In genomic region chr17:61353211-61353610, GRCh38 we compare ENCODE assay signal across 23 cellular contexts. TPM values are rescaled to one million over a fixed set of nuclear protein-coding genes. Genes with fewer than 3 reads are reported as not detected.
"Had no signal": no experiment of that assay in that cellular context is flagged by ENCODE, and none has a peak within 500 bp of the region (broad histone marks: within the 10 kb centered on the region; RNA-seq: fewer than 3 reads in every experiment).

No MANE protein-coding gene starts in this region.

- H3K27ac Mint-ChIP-seq: activated CD4-positive, alpha-beta memory T cell treated with anti-CD3 and anti-CD28 coated beads, Interleukin-2, amount 10 ng/mL, durations not matched to agents 7 days and 5 days; activated naive CD4-positive, alpha-beta T cell treated with anti-CD3 and anti-CD28 coated beads, Interleukin-2, amount 50 U/mL, for 72 hours; dendritic cell treated with granulocyte-macrophage colony-stimulating factor and Interleukin-4, amounts not matched to agents 40 ng/mL and 50 ng/mL, for 4 days; memory B cell; stimulated activated memory B cell treated with anti-CD40 and anti-IgM and Interleukin-4, amounts not matched to agents 10 μg/mL and 1 μg/mL and 100 μg/mL, for 72 hours; T-helper 1 cell treated with Interleukin-12 subunit alpha and Interleukin-12 subunit beta and Interleukin-4 antibody, amounts not matched to agents 30 μg/mL and 1 μg/mL, for 36 hours had no signal

- H3K4me3 ChIP-seq: gastrocnemius medialis, heart left ventricle, stomach, suprapubic skin, tibial nerve, vagina had no signal

- H3K27me3 ChIP-seq: brain microvascular endothelial cell, gastrocnemius medialis, heart left ventricle, stomach, suprapubic skin, tibial nerve, vagina had no signal

- H3K4me1 Mint-ChIP-seq: activated CD4-positive, alpha-beta memory T cell treated with anti-CD3 and anti-CD28 coated beads, Interleukin-2, amount 10 ng/mL, durations not matched to agents 7 days and 5 days; memory B cell; stimulated activated memory B cell treated with anti-CD40 and anti-IgM and Interleukin-4, amounts not matched to agents 10 μg/mL and 1 μg/mL and 100 μg/mL, for 72 hours had no signal

- H3K36me3 Mint-ChIP-seq: activated naive CD4-positive, alpha-beta T cell treated with anti-CD3 and anti-CD28 coated beads, Interleukin-2, amount 50 U/mL, for 72 hours; memory B cell had no signal

- DNase-seq: activated CD4-positive, alpha-beta memory T cell treated with anti-CD3 and anti-CD28 coated beads, Interleukin-2, amount 10 ng/mL, durations not matched to agents 7 days and 5 days; activated CD4-positive, alpha-beta T cell treated with anti-CD3 and anti-CD28 coated beads for 48 hours; activated gamma-delta T cell; aorta; brain microvascular endothelial cell; caudate nucleus; effector CD4-positive, alpha-beta T cell; gastrocnemius medialis; heart left ventricle; left cardiac atrium; small intestine; stimulated activated CD4-positive, alpha-beta T cell treated with anti-CD3 and anti-CD28 coated beads, Interleukin-15, amount 100 ng/mL, for 24 hours; stomach had no signal

- H3K36me3 ChIP-seq: brain microvascular endothelial cell, gastrocnemius medialis, heart left ventricle, stomach, suprapubic skin, vagina had no signal

- H3K9me3 ChIP-seq: gastrocnemius medialis, heart left ventricle, stomach, suprapubic skin, tibial nerve, vagina had no signal

- FAIRE-seq: small intestine had no signal

- H3K27me3 Mint-ChIP-seq: activated CD4-positive, alpha-beta memory T cell treated with anti-CD3 and anti-CD28 coated beads, Interleukin-2, amount 10 ng/mL, durations not matched to agents 7 days and 5 days; dendritic cell treated with granulocyte-macrophage colony-stimulating factor and Interleukin-4, amounts not matched to agents 40 ng/mL and 50 ng/mL, for 4 days; memory B cell; stimulated activated memory B cell treated with anti-CD40 and anti-IgM and Interleukin-4, amounts not matched to agents 10 μg/mL and 1 μg/mL and 100 μg/mL, for 72 hours had no signal

- H3K4me3 Mint-ChIP-seq: activated CD4-positive, alpha-beta memory T cell treated with anti-CD3 and anti-CD28 coated beads, Interleukin-2, amount 10 ng/mL, durations not matched to agents 7 days and 5 days; dendritic cell treated with granulocyte-macrophage colony-stimulating factor and Interleukin-4, amounts not matched to agents 40 ng/mL and 50 ng/mL, for 4 days; memory B cell; stimulated activated memory B cell treated with anti-CD40 and anti-IgM and Interleukin-4, amounts not matched to agents 10 μg/mL and 1 μg/mL and 100 μg/mL, for 72 hours; T-helper 1 cell treated with Interleukin-12 subunit alpha and Interleukin-12 subunit beta and Interleukin-4 antibody, amounts not matched to agents 30 μg/mL and 1 μg/mL, for 36 hours had no signal

- ATAC-seq: activated naive CD4-positive, alpha-beta T cell treated with anti-CD3 and anti-CD28 coated beads, Interleukin-2, amount 50 U/mL, for 72 hours; gastrocnemius medialis; heart left ventricle; sciatic nerve; stimulated activated memory B cell treated with anti-CD40 and anti-IgM and Interleukin-4, amounts not matched to agents 10 μg/mL and 1 μg/mL and 100 μg/mL, for 72 hours had no signal

- H3K9me3 Mint-ChIP-seq: activated CD4-positive, alpha-beta memory T cell treated with anti-CD3 and anti-CD28 coated beads, Interleukin-2, amount 10 ng/mL, durations not matched to agents 7 days and 5 days; activated naive CD4-positive, alpha-beta T cell treated with anti-CD3 and anti-CD28 coated beads, Interleukin-2, amount 50 U/mL, for 72 hours; dendritic cell treated with granulocyte-macrophage colony-stimulating factor and Interleukin-4, amounts not matched to agents 40 ng/mL and 50 ng/mL, for 4 days; memory B cell; stimulated activated memory B cell treated with anti-CD40 and anti-IgM and Interleukin-4, amounts not matched to agents 10 μg/mL and 1 μg/mL and 100 μg/mL, for 72 hours; T-helper 1 cell treated with Interleukin-12 subunit alpha and Interleukin-12 subunit beta and Interleukin-4 antibody, amounts not matched to agents 30 μg/mL and 1 μg/mL, for 36 hours had no signal

- H3K4me1 ChIP-seq: gastrocnemius medialis, suprapubic skin, vagina had no signal

- H3K27ac ChIP-seq: brain microvascular endothelial cell, gastrocnemius medialis, heart left ventricle, stomach, suprapubic skin, tibial nerve, vagina had no signal

RNA-seq across cellular contexts. Expression of gene TBX2, which starts 46.4 kb away (rescaled TPM):
- total RNA-seq: activated CD4-positive, alpha-beta memory T cell treated with anti-CD3 and anti-CD28 coated beads, Interleukin-2, amount 10 ng/mL, durations not matched to agents 7 days and 5 days; activated naive CD4-positive, alpha-beta T cell treated with anti-CD3 and anti-CD28 coated beads, Interleukin-2, amount 50 U/mL, for 72 hours had no signal
- polyA plus RNA-seq: neural cell had no signal
